Comparison of ENCODE assay signal across 13 cellular contexts in the genomic region with DNA sequence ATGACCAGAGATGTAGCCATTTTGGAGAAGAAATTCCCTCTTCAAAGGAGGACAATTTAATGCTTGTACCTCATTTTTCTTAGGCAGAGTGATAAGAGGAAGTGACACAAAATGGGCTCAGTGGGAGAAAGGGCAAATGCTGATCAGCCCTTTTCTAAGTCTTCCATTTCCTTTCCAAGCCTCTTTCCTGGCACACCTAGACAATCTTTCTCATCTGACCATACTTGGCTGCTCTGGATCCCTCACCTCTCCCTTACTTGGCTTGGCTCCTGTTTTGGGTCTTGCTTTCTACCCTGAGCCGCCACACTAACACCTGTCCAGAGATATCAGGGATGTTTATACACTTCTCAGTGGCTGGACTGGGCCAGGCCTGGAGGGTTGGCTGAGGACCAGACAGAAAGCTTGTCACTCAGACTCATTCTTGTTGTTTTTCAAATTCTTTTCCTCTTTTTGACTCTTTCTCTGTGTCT. TPM values are rescaled to one million over a fixed set of nuclear protein-coding genes. Genes with fewer than 3 reads are reported as not detected.
A peak's percentile ranks its signal among the peaks of the same experiment; 100 is the strongest.
DNase-seq lines count a peak whose midpoint lies in the region; ATAC-seq and TF ChIP-seq lines count a peak whose summit lies in the region.
"Had no signal": no experiment of that assay in that cellular context is flagged by ENCODE, and none has a peak within 500 bp of the region (broad histone marks: within the 10 kb centered on the region; RNA-seq: fewer than 3 reads in every experiment).

No MANE protein-coding gene starts in this region.

- H3K27ac Mint-ChIP-seq in activated CD8-positive, alpha-beta memory T cell treated with anti-CD3 and anti-CD28 coated beads, Interleukin-2, amount 10 ng/mL, durations not matched to agents 7 days and 5 days = no peak overlapping the region
- peak overlapping the region; percentile 13 for H3K27ac Mint-ChIP-seq in activated T-helper 2 cell treated with anti-CD3 and anti-CD28 coated beads, Interferon-gamma antibody, Interleukin-2, Interleukin-4, amounts not matched to agents 10 μg/mL and 5 μg/mL and 100 μg/mL, durations not matched to agents 14 hours and 24 hours and 36 hours
- H3K27ac Mint-ChIP-seq: T-cell had no signal

- H3K4me3 ChIP-seq in lower lobe of right lung (no peak overlapping the region), thymus (ENCODE audit: low read length) (no peak overlapping the region)

- no peaks in the 10 kb centered on the region for H3K9me3 Mint-ChIP-seq in activated CD8-positive, alpha-beta memory T cell treated with anti-CD3 and anti-CD28 coated beads, Interleukin-2, amount 10 ng/mL, durations not matched to agents 7 days and 5 days (ENCODE audit: low read depth)
- no peaks in the 10 kb centered on the region for H3K9me3 Mint-ChIP-seq in activated T-helper 2 cell treated with anti-CD3 and anti-CD28 coated beads, Interferon-gamma antibody, Interleukin-2, Interleukin-4, amounts not matched to agents 10 μg/mL and 5 μg/mL and 100 μg/mL, durations not matched to agents 14 hours and 24 hours and 36 hours
- H3K9me3 Mint-ChIP-seq: T-cell had no signal

- no peaks in the 10 kb centered on the region for H3K9me3 ChIP-seq in lower lobe of right lung
- H3K9me3 ChIP-seq in thymus (ENCODE audit: control insufficient read depth) = no peaks in the 10 kb centered on the region

- no peaks in the 10 kb centered on the region for H3K36me3 ChIP-seq in lower lobe of right lung
- H3K36me3 ChIP-seq in thymus (ENCODE audit: control insufficient read depth, insufficient read depth) = no peaks in the 10 kb centered on the region

- intact Hi-C loops in activated T-helper 2 cell treated with anti-CD3 and anti-CD28 coated beads, Interferon-gamma antibody, Interleukin-2, Interleukin-4, amounts not matched to agents 10 μg/mL and 5 μg/mL and 100 μg/mL, durations not matched to agents 14 hours and 24 hours and 36 hours (cut with micrococcal nuclease) = no loop called here
- intact Hi-C loops in lower lobe of right lung (cut with DNase I) = no loop called here

- no peaks in the 10 kb centered on the region for H3K27me3 Mint-ChIP-seq in activated CD8-positive, alpha-beta memory T cell treated with anti-CD3 and anti-CD28 coated beads, Interleukin-2, amount 10 ng/mL, durations not matched to agents 7 days and 5 days
- no peaks in the 10 kb centered on the region for H3K27me3 Mint-ChIP-seq in activated T-helper 2 cell treated with anti-CD3 and anti-CD28 coated beads, Interferon-gamma antibody, Interleukin-2, Interleukin-4, amounts not matched to agents 10 μg/mL and 5 μg/mL and 100 μg/mL, durations not matched to agents 14 hours and 24 hours and 36 hours (ENCODE audit: low read depth)
- H3K27me3 Mint-ChIP-seq: T-cell had no signal

- H3K4me1 ChIP-seq in lower lobe of right lung = peaks cover 84% of the 10 kb centered on the region
- peaks cover 26% of the 10 kb centered on the region for H3K4me1 ChIP-seq in thymus (ENCODE audit: control insufficient read depth, insufficient read depth, low read length)

- no peak overlapping the region for H3K4me3 Mint-ChIP-seq in activated CD8-positive, alpha-beta memory T cell treated with anti-CD3 and anti-CD28 coated beads, Interleukin-2, amount 10 ng/mL, durations not matched to agents 7 days and 5 days
- H3K4me3 Mint-ChIP-seq in activated T-helper 2 cell treated with anti-CD3 and anti-CD28 coated beads, Interferon-gamma antibody, Interleukin-2, Interleukin-4, amounts not matched to agents 10 μg/mL and 5 μg/mL and 100 μg/mL, durations not matched to agents 14 hours and 24 hours and 36 hours (ENCODE audit: low read depth) = no peak overlapping the region
- H3K4me3 Mint-ChIP-seq: T-cell had no signal

- H3K27ac ChIP-seq in lower lobe of right lung (peak overlapping the region; percentile 96), thymus (ENCODE audit: low read depth) (peak overlapping the region; percentile 77)

- TF ChIP-seq CTCF in lower lobe of right lung (IDR thresholded peaks at IDR 0.05) = no peak

- no peaks in the 10 kb centered on the region for H3K27me3 ChIP-seq in lower lobe of right lung (ENCODE audit: low read depth)
- H3K27me3 ChIP-seq in thymus (ENCODE audit: control insufficient read depth, insufficient read depth) = no peaks in the 10 kb centered on the region

- ATAC-seq in activated CD8-positive, alpha-beta memory T cell treated with anti-CD3 and anti-CD28 coated beads, Interleukin-2, amount 10 ng/mL, durations not matched to agents 7 days and 5 days = no peak
- ATAC-seq in lower lobe of right lung (no peak), HG02852 (IDR thresholded peaks at IDR 0.05; ENCODE audit: unreplicated experiment) (no peak), HG02840 (IDR thresholded peaks at IDR 0.05; ENCODE audit: low FRiP score, unreplicated experiment) (no peak)
- ATAC-seq: esophagus mucosa, T-cell had no signal

- peaks cover 43% of the 10 kb centered on the region for H3K4me1 Mint-ChIP-seq in activated CD8-positive, alpha-beta memory T cell treated with anti-CD3 and anti-CD28 coated beads, Interleukin-2, amount 10 ng/mL, durations not matched to agents 7 days and 5 days
- H3K4me1 Mint-ChIP-seq in activated T-helper 2 cell treated with anti-CD3 and anti-CD28 coated beads, Interferon-gamma antibody, Interleukin-2, Interleukin-4, amounts not matched to agents 10 μg/mL and 5 μg/mL and 100 μg/mL, durations not matched to agents 14 hours and 24 hours and 36 hours (ENCODE audit: low read depth) = peaks cover 47% of the 10 kb centered on the region

- CTCF ChIA-PET in activated CD8-positive, alpha-beta memory T cell treated with anti-CD3 and anti-CD28 coated beads, Interleukin-2, amount 10 ng/mL, durations not matched to agents 7 days and 5 days (lab: Charles Lee) = interaction anchor here (1.6 to 8.0 kb wide), 2 partner anchors 9 to 13 kb away, joined by 5 to 160 read pairs; a partner anchor contains a TSS

- no peaks in the 10 kb centered on the region for H3K36me3 Mint-ChIP-seq in activated CD8-positive, alpha-beta memory T cell treated with anti-CD3 and anti-CD28 coated beads, Interleukin-2, amount 10 ng/mL, durations not matched to agents 7 days and 5 days
- no peaks in the 10 kb centered on the region for H3K36me3 Mint-ChIP-seq in activated T-helper 2 cell treated with anti-CD3 and anti-CD28 coated beads, Interferon-gamma antibody, Interleukin-2, Interleukin-4, amounts not matched to agents 10 μg/mL and 5 μg/mL and 100 μg/mL, durations not matched to agents 14 hours and 24 hours and 36 hours (ENCODE audit: low read depth)
- H3K36me3 Mint-ChIP-seq: T-cell had no signal

- WGBS in thymus = 100% methylated on average over 1 of the region's 1 CpG

- peak; percentile 48 for DNase-seq in activated CD8-positive, alpha-beta memory T cell treated with anti-CD3 and anti-CD28 coated beads, Interleukin-2, amount 50 U/mL, for 48 hours
- DNase-seq in activated CD8-positive, alpha-beta memory T cell treated with anti-CD3 and anti-CD28 coated beads, Interleukin-2, amount 10 ng/mL, durations not matched to agents 7 days and 5 days = no peak
- no peak for DNase-seq in activated T-helper 2 cell treated with anti-CD3 and anti-CD28 coated beads, Interferon-gamma antibody, Interleukin-2, Interleukin-4, amounts not matched to agents 10 μg/mL and 5 μg/mL and 100 μg/mL, durations not matched to agents 14 hours and 24 hours and 36 hours (ENCODE audit: low spot score)
- DNase-seq in lower lobe of right lung = no peak
- DNase-seq in mesenteric fat pad (ENCODE audit: low spot score) = no peak
- DNase-seq: activated gamma-delta T cell treated with Interleukin-2 at 50 U/mL for 16 hours, islet precursor cell, NCI-H1694, T-cell had no signal

RNA-seq across cellular contexts. Expression of a gene that starts 13.1 kb away (rescaled TPM):
- total RNA-seq in activated CD8-positive, alpha-beta memory T cell treated with anti-CD3 and anti-CD28 coated beads, Interleukin-2, amount 10 ng/mL, durations not matched to agents 7 days and 5 days = 100 to 1,000 TPM; 127 to 207 TPM
- total RNA-seq in activated T-helper 2 cell treated with anti-CD3 and anti-CD28 coated beads, Interferon-gamma antibody, Interleukin-2, Interleukin-4, amounts not matched to agents 10 μg/mL and 5 μg/mL and 100 μg/mL, durations not matched to agents 14 hours and 24 hours and 36 hours = 37.8 and 39.1 TPM in 2 replicates
- total RNA-seq in lower lobe of right lung (1,554 TPM), mesenteric fat pad (692 TPM)
- 1,022 TPM for polyA plus RNA-seq in thymus

RNA-seq across cellular contexts. Expression of a gene that starts 18.8 kb away (rescaled TPM):
- 10 to 100 TPM; 23.5 to 29.1 TPM for total RNA-seq in activated CD8-positive, alpha-beta memory T cell treated with anti-CD3 and anti-CD28 coated beads, Interleukin-2, amount 10 ng/mL, durations not matched to agents 7 days and 5 days
- total RNA-seq in activated T-helper 2 cell treated with anti-CD3 and anti-CD28 coated beads, Interferon-gamma antibody, Interleukin-2, Interleukin-4, amounts not matched to agents 10 μg/mL and 5 μg/mL and 100 μg/mL, durations not matched to agents 14 hours and 24 hours and 36 hours = 13.2 and 14.7 TPM in 2 replicates
- total RNA-seq in lower lobe of right lung (25.4 TPM), mesenteric fat pad (30.7 TPM)
- 89.6 TPM for polyA plus RNA-seq in thymus

RNA-seq across cellular contexts. Expression of a gene that starts 18.9 kb away (rescaled TPM):
- total RNA-seq in activated CD8-positive, alpha-beta memory T cell treated with anti-CD3 and anti-CD28 coated beads, Interleukin-2, amount 10 ng/mL, durations not matched to agents 7 days and 5 days = 1 to 10 TPM; 3.8 to 4.6 TPM
- 4.1 TPM in 2 replicates for total RNA-seq in activated T-helper 2 cell treated with anti-CD3 and anti-CD28 coated beads, Interferon-gamma antibody, Interleukin-2, Interleukin-4, amounts not matched to agents 10 μg/mL and 5 μg/mL and 100 μg/mL, durations not matched to agents 14 hours and 24 hours and 36 hours
- 0.41 TPM for total RNA-seq in lower lobe of right lung
- polyA plus RNA-seq in thymus = 0.89 TPM
- total RNA-seq in mesenteric fat pad = 0.74 TPM

RNA-seq across cellular contexts. Expression of a gene that starts 25.4 kb away (rescaled TPM):
- total RNA-seq in activated CD8-positive, alpha-beta memory T cell treated with anti-CD3 and anti-CD28 coated beads, Interleukin-2, amount 10 ng/mL, durations not matched to agents 7 days and 5 days = 10 to 100 TPM; 35.0 to 36.2 TPM
- 38.1 and 39.4 TPM in 2 replicates for total RNA-seq in activated T-helper 2 cell treated with anti-CD3 and anti-CD28 coated beads, Interferon-gamma antibody, Interleukin-2, Interleukin-4, amounts not matched to agents 10 μg/mL and 5 μg/mL and 100 μg/mL, durations not matched to agents 14 hours and 24 hours and 36 hours
- total RNA-seq in lower lobe of right lung (30.9 TPM), mesenteric fat pad (26.6 TPM)
- polyA plus RNA-seq in thymus = 22.0 TPM

RNA-seq across cellular contexts. Expression of a gene that starts 38.3 kb away (rescaled TPM):
- not detected for total RNA-seq in activated CD8-positive, alpha-beta memory T cell treated with anti-CD3 and anti-CD28 coated beads, Interleukin-2, amount 10 ng/mL, durations not matched to agents 7 days and 5 days
- total RNA-seq in activated T-helper 2 cell treated with anti-CD3 and anti-CD28 coated beads, Interferon-gamma antibody, Interleukin-2, Interleukin-4, amounts not matched to agents 10 μg/mL and 5 μg/mL and 100 μg/mL, durations not matched to agents 14 hours and 24 hours and 36 hours = not detected in 2 replicates
- total RNA-seq in lower lobe of right lung (not detected), mesenteric fat pad (not detected)
- polyA plus RNA-seq in thymus = 0.62 TPM
- total RNA-seq: esophagus mucosa, T-cell had no signal
